ENCODE assay signal across 13 cellular contexts in the genomic region with DNA sequence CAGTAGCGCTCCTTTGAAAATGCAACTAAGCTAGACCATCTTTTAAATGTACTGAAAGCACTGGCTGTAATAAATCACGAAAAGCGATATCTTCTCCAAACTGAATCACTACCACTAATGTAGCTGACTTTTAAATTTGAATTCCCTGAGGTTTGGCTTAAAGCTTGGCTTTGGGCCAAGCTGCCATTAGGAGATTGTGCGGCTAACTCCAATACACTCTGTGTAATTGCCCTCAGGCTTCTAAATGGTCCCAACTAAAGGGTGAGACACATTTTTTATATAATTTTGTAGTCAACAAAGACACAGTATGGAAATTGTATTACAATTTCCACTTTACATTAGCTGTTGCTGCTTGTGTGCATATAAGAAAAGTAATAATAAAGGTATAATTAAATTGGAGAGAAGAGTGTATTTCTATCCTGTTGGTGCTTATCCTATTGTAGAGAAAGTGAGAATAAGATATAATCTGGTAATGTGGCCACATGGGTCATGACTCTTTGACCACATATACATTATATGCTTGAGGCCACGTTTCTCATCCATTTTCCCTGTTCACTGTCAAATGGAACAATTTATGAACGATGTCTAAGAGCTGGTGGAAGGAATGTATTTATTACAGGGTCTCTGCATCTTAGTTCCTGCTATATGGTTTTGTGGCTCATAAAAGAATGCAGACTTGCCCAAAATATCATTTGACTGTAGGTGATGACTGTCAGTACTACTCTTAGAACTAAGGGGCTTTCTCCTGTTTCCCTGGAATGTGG.
DNase-seq lines count a peak whose midpoint lies in the region; ATAC-seq and TF ChIP-seq lines count a peak whose summit lies in the region.
"Had no signal": no experiment of that assay in that cellular context is flagged by ENCODE, and none has a peak within 500 bp of the region (broad histone marks: within the 10 kb centered on the region; RNA-seq: fewer than 3 reads in every experiment).

No MANE protein-coding gene starts in this region.

- no peaks in the 10 kb centered on the region for H3K9me3 ChIP-seq in mesenchymal stem cell (ENCODE audit: control insufficient read depth, low read length)
- H3K9me3 ChIP-seq: thoracic aorta had no signal

- DNase-seq in GM23338 (ENCODE audit: low spot score) (no peak), NCI-H1436 treated with DMSO at 0.1 percent for 48 hours (lab: John Stamatoyannopoulos, UW) (peak; percentile 95), SW480 (ENCODE audit: low spot score) (peak; percentile 32), mesenchymal stem cell (peak; percentile 77), T1000 (lab: John Stamatoyannopoulos, UW) (no peak)
- no peak for DNase-seq in activated effector memory CD4-positive, alpha-beta T cell treated with Interleukin-2 at 50 U/mL for 16 hours
- DNase-seq: activated CD8-positive, alpha-beta T cell treated with anti-CD3 and anti-CD28 coated beads for 36 hours; activated naive CD8-positive, alpha-beta T cell treated with anti-CD3 and anti-CD28 coated beads, Interleukin-2, amount 10 ng/mL, durations not matched to agents 7 days and 5 days had no signal

- no peak overlapping the region for H4K91ac ChIP-seq in mesenchymal stem cell (ENCODE audit: low read length)

- H3K23ac ChIP-seq in mesenchymal stem cell (ENCODE audit: low read length in 2 of 2): no peak overlapping the region

- H3K27me3 ChIP-seq in GM23338 (ENCODE audit: insufficient read depth): no peaks in the 10 kb centered on the region
- no peaks in the 10 kb centered on the region for H3K27me3 ChIP-seq in mesenchymal stem cell (ENCODE audit: control insufficient read depth in 1 of 2, insufficient read depth in 1 of 2, low read length in 2 of 2)

- no peak overlapping the region for H2BK12ac ChIP-seq in mesenchymal stem cell (ENCODE audit: low read length in 2 of 2)

- H3K4me2 ChIP-seq in GM23338 (no peak overlapping the region), mesenchymal stem cell (ENCODE audit: low read length, poor library complexity, severe bottlenecking) (no peak overlapping the region)

- H3K4me3 ChIP-seq in GM23338 (no peak overlapping the region), mesenchymal stem cell (ENCODE audit: insufficient read depth in 1 of 2, low read depth in 1 of 2, low read length in 2 of 2) (peak overlapping the region in 1 of 2 experiments; percentile 43)
- H3K4me3 ChIP-seq: GM12878, thoracic aorta had no signal

- no peak overlapping the region for H3K14ac ChIP-seq in mesenchymal stem cell (ENCODE audit: low read length in 2 of 2)

- peak overlapping the region; percentile 92; the same call in 1 of the 2 replicates for H2AFZ ChIP-seq in GM23338
- no peak overlapping the region for H2AFZ ChIP-seq in mesenchymal stem cell (ENCODE audit: low read depth, low read length)

- no peak overlapping the region for H3K27ac ChIP-seq in GM23338 (ENCODE audit: low read depth)
- peak overlapping the region; percentile 61 for H3K27ac ChIP-seq in mesenchymal stem cell (ENCODE audit: low read length, poor library complexity, severe bottlenecking)
- H3K27ac ChIP-seq: thoracic aorta had no signal

- no peaks in the 10 kb centered on the region for H3F3A ChIP-seq in GM23338 (replicated peaks; ENCODE audit: low read depth)

- peak overlapping the region; percentile 65 for H3K9ac ChIP-seq in mesenchymal stem cell (ENCODE audit: low read length)

- WGBS in mesenchymal stem cell: 20% methylated on average over 4 of the region's 6 CpGs

- H2BK15ac ChIP-seq in mesenchymal stem cell (ENCODE audit: low read depth, poor library complexity, severe bottlenecking): no peak overlapping the region

- H2BK5ac ChIP-seq in mesenchymal stem cell (ENCODE audit: low read depth, low read length, poor library complexity, severe bottlenecking): peak overlapping the region; percentile 31

- no peak overlapping the region for H2AK5ac ChIP-seq in mesenchymal stem cell (ENCODE audit: low read length, severe bottlenecking)

- H3K4me1 Mint-ChIP-seq in GM23338: peaks cover 18% of the 10 kb centered on the region
- H3K4me1 Mint-ChIP-seq: activated naive CD8-positive, alpha-beta T cell treated with anti-CD3 and anti-CD28 coated beads, Interleukin-2, amount 10 ng/mL, durations not matched to agents 7 days and 5 days had no signal

- no peak overlapping the region for H3K4ac ChIP-seq in mesenchymal stem cell (ENCODE audit: low read depth in 1 of 2, low read length in 2 of 2)

- H3K79me1 ChIP-seq in mesenchymal stem cell (replicated peaks; ENCODE audit: low read length, poor library complexity, severe bottlenecking): no peaks in the 10 kb centered on the region

- peaks cover 10% of the 10 kb centered on the region for H3K4me1 ChIP-seq in GM23338 (ENCODE audit: insufficient read depth)
- H3K4me1 ChIP-seq in mesenchymal stem cell (ENCODE audit: control insufficient read depth, insufficient read depth, low read depth, low read length): peaks cover 13% of the 10 kb centered on the region

- H3K27ac Mint-ChIP-seq in GM23338: no peak overlapping the region
- H3K27ac Mint-ChIP-seq: activated CD8-positive, alpha-beta T cell treated with anti-CD3 and anti-CD28 coated beads for 36 hours; activated naive CD8-positive, alpha-beta T cell treated with anti-CD3 and anti-CD28 coated beads, Interleukin-2, amount 10 ng/mL, durations not matched to agents 7 days and 5 days; memory B cell had no signal

- H3K27me3 Mint-ChIP-seq in GM23338 (ENCODE audit: insufficient read depth, low read depth, poor library complexity): peaks cover 3% of the 10 kb centered on the region
- H3K27me3 Mint-ChIP-seq: activated CD8-positive, alpha-beta T cell treated with anti-CD3 and anti-CD28 coated beads for 36 hours; activated naive CD8-positive, alpha-beta T cell treated with anti-CD3 and anti-CD28 coated beads, Interleukin-2, amount 10 ng/mL, durations not matched to agents 7 days and 5 days; memory B cell had no signal

- no peak overlapping the region for H3K4me3 Mint-ChIP-seq in GM23338
- H3K4me3 Mint-ChIP-seq: activated CD8-positive, alpha-beta T cell treated with anti-CD3 and anti-CD28 coated beads for 36 hours; activated naive CD8-positive, alpha-beta T cell treated with anti-CD3 and anti-CD28 coated beads, Interleukin-2, amount 10 ng/mL, durations not matched to agents 7 days and 5 days; memory B cell had no signal

- no peaks in the 10 kb centered on the region for H4K20me1 ChIP-seq in GM23338 (replicated peaks; ENCODE audit: insufficient read depth)

- no peak overlapping the region for H4K8ac ChIP-seq in mesenchymal stem cell (ENCODE audit: low read length)

- 0 out of 3 replicates have a peak, but pooled peaks cover 5% of the 10 kb centered on the region for H3K36me3 Mint-ChIP-seq in GM23338 (ENCODE audit: low read depth)
- H3K36me3 Mint-ChIP-seq: activated naive CD8-positive, alpha-beta T cell treated with anti-CD3 and anti-CD28 coated beads, Interleukin-2, amount 10 ng/mL, durations not matched to agents 7 days and 5 days; memory B cell had no signal

- peaks cover 4% of the 10 kb centered on the region; the same call in 2 of the 3 replicates for H3K9me3 Mint-ChIP-seq in GM23338
- H3K9me3 Mint-ChIP-seq: activated CD8-positive, alpha-beta T cell treated with anti-CD3 and anti-CD28 coated beads for 36 hours; memory B cell had no signal

- no peaks in the 10 kb centered on the region for H3K9me2 ChIP-seq in GM23338 (ENCODE audit: insufficient read depth)

- H2BK120ac ChIP-seq in mesenchymal stem cell (ENCODE audit: low read depth, low read length): no peak overlapping the region

- no peaks in the 10 kb centered on the region for H3K79me2 ChIP-seq in GM23338 (replicated peaks; ENCODE audit: insufficient read depth)

- no peak for ATAC-seq in GM23338
- no peak for ATAC-seq in GM19328 (IDR thresholded peaks at IDR 0.05; ENCODE audit: unreplicated experiment)
- ATAC-seq in GM21367 (IDR thresholded peaks at IDR 0.05; ENCODE audit: unreplicated experiment): no peak
- ATAC-seq: activated CD8-positive, alpha-beta T cell treated with anti-CD3 and anti-CD28 coated beads for 36 hours; GM12878 had no signal

- TF ChIP-seq CTCF in GM23338 (conservative IDR thresholded peaks at IDR 0.05; ENCODE audit: low read depth in 2 of 2): no peak

- H3K36me3 ChIP-seq in GM23338 (ENCODE audit: insufficient read depth): no peaks in the 10 kb centered on the region
- no peaks in the 10 kb centered on the region for H3K36me3 ChIP-seq in mesenchymal stem cell (ENCODE audit: control insufficient read depth in 1 of 2, insufficient read depth in 2 of 2, low read depth in 1 of 2, low read length in 2 of 2)
- H3K36me3 ChIP-seq: thoracic aorta had no signal

- peak overlapping the region in 1 of 2 experiments; percentile 40 for H3K18ac ChIP-seq in mesenchymal stem cell (ENCODE audit: low read depth in 1 of 2, low read length in 2 of 2)

TF ChIP-seq in GM23338, 12 proteins besides CTCF, POLR2A, EP300 and RAD21 (continues in another document):
- TF ChIP-seq STAT1 (IDR thresholded peaks at IDR 0.05; ENCODE audit: unreplicated experiment) (no peak), EZH2 (IDR thresholded peaks at IDR 0.05; ENCODE audit: low read depth, unreplicated experiment) (no peak), POLR2AphosphoS5 (IDR thresholded peaks at IDR 0.05; ENCODE audit: low read depth) (no peak), ZNF331 (CRISPR knock-in tag; IDR thresholded peaks at IDR 0.05; ENCODE audit: low read depth) (no peak)
- TF ChIP-seq, protein P1, sequence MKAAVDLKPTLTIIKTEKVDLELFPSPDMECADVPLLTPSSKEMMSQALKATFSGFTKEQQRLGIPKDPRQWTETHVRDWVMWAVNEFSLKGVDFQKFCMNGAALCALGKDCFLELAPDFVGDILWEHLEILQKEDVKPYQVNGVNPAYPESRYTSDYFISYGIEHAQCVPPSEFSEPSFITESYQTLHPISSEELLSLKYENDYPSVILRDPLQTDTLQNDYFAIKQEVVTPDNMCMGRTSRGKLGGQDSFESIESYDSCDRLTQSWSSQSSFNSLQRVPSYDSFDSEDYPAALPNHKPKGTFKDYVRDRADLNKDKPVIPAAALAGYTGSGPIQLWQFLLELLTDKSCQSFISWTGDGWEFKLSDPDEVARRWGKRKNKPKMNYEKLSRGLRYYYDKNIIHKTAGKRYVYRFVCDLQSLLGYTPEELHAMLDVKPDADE (IDR thresholded peaks at IDR 0.05): no peak

Comparison
In these comparisons a context has a peak if more than half of its experiments do, and no peak if none do; other contexts are left out.
1. DNase-seq: peak in NCI-H1436 treated with DMSO at 0.1 percent for 48 hours (single experiment), SW480 (single experiment) and mesenchymal stem cell (single experiment); none in GM23338 (single experiment), activated effector memory CD4-positive, alpha-beta T cell treated with Interleukin-2 at 50 U/mL for 16 hours (single experiment) and T1000 (single experiment).